In genomic region chr12:112105891-112106290, GRCh38 we compare ENCODE assay signal across 2 cellular contexts.
TF ChIP-seq lines count a peak whose summit lies in the region.

No MANE protein-coding gene starts in this region.

TF ChIP-seq in GM12878, 131 proteins besides CTCF, POLR2A, EP300 and RAD21:
- TF ChIP-seq ELK1 (IDR thresholded peaks at IDR 0.05; ENCODE audit: low read depth, low read length) (no peak), RBBP5 (conservative IDR thresholded peaks at IDR 0.05) (no peak), NBN (IDR thresholded peaks at IDR 0.05) (no peak), NRF1 (conservative IDR thresholded peaks at IDR 0.05; ENCODE audit: low read depth, low read length) (no peak), WRNIP1 (IDR thresholded peaks at IDR 0.05; ENCODE audit: borderline replicate concordance, low read depth, low read length) (no peak), SKIL (IDR thresholded peaks at IDR 0.05; ENCODE audit: low read depth, poor library complexity, severe bottlenecking) (no peak), NR2C2 (IDR thresholded peaks at IDR 0.05; ENCODE audit: borderline replicate concordance, control insufficient read depth, insufficient read length, low read depth) (no peak), TAF1 (IDR thresholded peaks at IDR 0.05; ENCODE audit: borderline replicate concordance, low read depth, low read length) (no peak), HDGF (IDR thresholded peaks at IDR 0.05) (no peak), ZNF207 (IDR thresholded peaks at IDR 0.05; ENCODE audit: borderline replicate concordance) (no peak), NFIC (IDR thresholded peaks at IDR 0.05; ENCODE audit: low read depth, low read length) (no peak), SREBF2 (IDR thresholded peaks at IDR 0.05; ENCODE audit: low read length) (no peak), NFXL1 (IDR thresholded peaks at IDR 0.05; ENCODE audit: borderline replicate concordance) (no peak), BRCA1 (IDR thresholded peaks at IDR 0.05; ENCODE audit: low read depth, low read length) (no peak), NR2C1 (IDR thresholded peaks at IDR 0.05) (no peak), NFYA (IDR thresholded peaks at IDR 0.05; ENCODE audit: borderline replicate concordance, low read depth, low read length) (no peak), IKZF1 (conservative IDR thresholded peaks at IDR 0.05) (no peak), TBL1XR1 (IDR thresholded peaks at IDR 0.05; ENCODE audit: low read depth, low read length) (no peak), SPI1 (IDR thresholded peaks at IDR 0.05; ENCODE audit: borderline replicate concordance, insufficient read depth, low read depth, low read length) (no peak), STAT1 (conservative IDR thresholded peaks at IDR 0.05) (no peak)

TF ChIP-seq in SK-N-SH, 30 proteins besides CTCF, POLR2A, EP300 and RAD21:
- TF ChIP-seq TAF1 (IDR thresholded peaks at IDR 0.05; ENCODE audit: borderline replicate concordance, low read depth, low read length): no peak
TF ChIP-seq in SK-N-SH: peak in this region for 0.
